8 cellular contexts compared by ENCODE assay signal in the genomic region with DNA sequence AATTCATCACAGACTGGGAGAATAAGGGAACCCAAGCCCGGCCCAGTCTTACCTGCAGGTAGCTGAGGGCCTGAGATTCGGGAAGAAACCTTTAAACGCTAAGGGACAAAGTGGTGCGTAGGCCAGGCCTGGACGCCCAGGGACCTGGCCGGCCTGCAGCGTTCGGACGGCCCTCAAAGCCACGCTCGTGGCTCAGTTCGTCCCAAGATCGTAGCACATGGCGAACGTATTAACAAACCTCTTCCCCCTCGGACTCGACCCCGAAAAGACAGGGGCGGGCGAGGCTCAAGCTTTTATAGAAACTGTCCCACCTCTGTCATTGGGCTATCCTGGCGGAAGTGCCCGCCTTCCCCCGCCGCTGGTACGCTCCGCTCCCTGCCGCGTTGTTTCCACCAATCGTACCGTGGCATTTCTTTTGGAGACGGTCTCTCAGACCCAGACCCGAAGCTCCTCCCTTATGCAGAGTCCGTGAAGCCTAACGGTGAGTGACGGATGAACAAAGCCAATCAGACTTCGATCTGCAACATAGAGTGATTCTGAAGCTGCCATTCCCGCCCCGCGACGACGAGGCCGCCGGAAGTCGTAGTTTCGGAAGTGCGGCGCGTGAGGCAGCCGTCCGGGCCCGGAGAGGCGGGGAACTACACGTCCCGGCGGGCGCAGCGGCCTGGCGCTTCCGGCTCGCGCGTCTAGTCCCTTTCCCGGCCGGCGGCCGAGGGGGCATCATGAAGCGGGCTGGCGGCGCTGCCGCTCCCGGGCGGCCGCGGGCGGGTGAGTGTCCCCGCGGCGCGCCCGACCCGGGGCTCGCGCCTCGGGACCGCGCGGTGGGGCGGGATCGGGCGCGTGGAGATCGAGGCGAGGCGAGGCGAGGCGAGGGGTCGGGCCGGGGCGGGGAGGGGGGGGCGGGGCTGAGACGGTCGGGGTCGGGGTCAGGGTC. TPM values are rescaled to one million over a fixed set of nuclear protein-coding genes. Genes with fewer than 3 reads are reported as not detected.
DNase-seq lines count a peak whose midpoint lies in the region; ATAC-seq and TF ChIP-seq lines count a peak whose summit lies in the region.

A gene (plus strand): TSS at position 692 of the 934 bp plus-strand sequence. CDS start 8,139 bp downstream, outside the sequence.

- ATAC-seq in HG03432 (IDR thresholded peaks at IDR 0.05; ENCODE audit: unreplicated experiment): peak; percentile 77

- TF ChIP-seq POLR2A in GM19099 (IDR thresholded peaks at IDR 0.05; ENCODE audit: extremely low read depth, insufficient read length, low read depth): peak; percentile 100

- DNase-seq in AG20443 (ENCODE audit: low spot score) (peak; percentile 97), NCI-H510A (lab: John Stamatoyannopoulos, UW) (peak; percentile 96), cerebellum (ENCODE audit: low spot score) (peak; percentile 100), islet precursor cell (peak; percentile 100)
- DNase-seq in activated CD4-positive, alpha-beta T cell treated with anti-CD3 and anti-CD28 coated beads for 1 hour: peak; percentile 93
- peak; percentile 95 to 97 (median 96) for DNase-seq in stimulated activated CD4-positive, alpha-beta T cell treated with anti-CD3 and anti-CD28 coated beads, Interleukin-12 subunit alpha, Interleukin-12 subunit beta, amount 100 ng/mL, for 48 hours (ENCODE audit: low read depth in 2 of 3, low spot score in 1 of 3)

RNA-seq across cellular contexts. Expression of the gene that starts here (rescaled TPM):
- total RNA-seq in cerebellum: 23.7 TPM

Comparison
In these comparisons a context has a peak if more than half of its experiments do, and no peak if none do; other contexts are left out.
1. Peak in every context shown above with its lines: DNase-seq and ATAC-seq.